In the genomic region with DNA sequence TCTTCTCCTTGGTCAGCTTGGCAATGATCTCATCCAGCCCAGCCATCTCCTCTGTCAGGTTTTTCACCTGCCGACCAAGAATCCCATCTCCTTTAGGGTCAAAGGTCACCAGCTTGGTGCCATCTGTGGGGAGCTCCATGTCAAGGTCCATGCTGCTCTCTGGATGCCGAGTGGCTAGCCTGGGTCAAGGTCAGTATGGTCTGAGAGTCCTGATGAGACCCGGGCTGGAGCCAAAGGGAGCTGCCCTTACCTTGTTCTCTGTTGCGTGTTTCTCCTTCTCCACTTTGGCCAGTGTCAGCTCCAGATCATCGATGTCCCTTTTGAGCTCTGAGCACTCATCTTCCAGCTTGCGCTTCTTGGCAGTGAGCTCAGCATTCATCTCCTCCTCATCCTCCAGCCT, we compare ENCODE assay signal across 35 cellular contexts. TPM values are rescaled to one million over a fixed set of nuclear protein-coding genes. Genes with fewer than 3 reads are reported as not detected.
"Had no signal": no experiment of that assay in that cellular context is flagged by ENCODE, and none has a peak within 500 bp of the region (broad histone marks: within the 10 kb centered on the region; RNA-seq: fewer than 3 reads in every experiment).

No MANE protein-coding gene starts in this region.

- H3K27ac Mint-ChIP-seq: dendritic cell treated with granulocyte-macrophage colony-stimulating factor and Interleukin-4, amounts not matched to agents 40 ng/mL and 50 ng/mL, for 4 days; stimulated activated naive B cell treated with anti-CD40 and anti-IgM and Interleukin-4, amounts not matched to agents 10 μg/mL and 1 μg/mL and 100 μg/mL, for 72 hours; stimulated activated naive CD8-positive, alpha-beta T cell treated with anti-CD3 and anti-CD28 coated beads, Interleukin-15, Interleukin-2, amounts not matched to agents 100 ng/mL and 50 ng/mL, for 24 hours had no signal

- H3K27ac ChIP-seq: colonic mucosa, esophagus muscularis mucosa, foreskin keratinocyte, hepatocyte, left lung, lower lobe of right lung, neutrophil, pancreas, sigmoid colon, skin epidermis, spleen, thoracic aorta, tibial nerve, upper lobe of left lung had no signal

- FAIRE-seq: endothelial cell of umbilical vein, pancreas, urothelium cell line had no signal

- H3K36me3 Mint-ChIP-seq: natural killer cell; stimulated activated naive B cell treated with anti-CD40 and anti-IgM and Interleukin-4, amounts not matched to agents 10 μg/mL and 1 μg/mL and 100 μg/mL, for 72 hours had no signal

- ATAC-seq: foreskin keratinocyte; left cardiac atrium; left lung; lower lobe of right lung; natural killer cell; pancreas; stimulated activated naive B cell treated with anti-CD40 and anti-IgM and Interleukin-4, amounts not matched to agents 10 μg/mL and 1 μg/mL and 100 μg/mL, for 72 hours had no signal

- H3K9me3 ChIP-seq: colonic mucosa, esophagus muscularis mucosa, left lung, lower lobe of right lung, neutrophil, pancreas, sigmoid colon, spleen, thoracic aorta, tibial nerve, upper lobe of left lung had no signal

- DNase-seq: colonic mucosa; effector memory CD4-positive, alpha-beta T cell; foreskin keratinocyte; left cardiac atrium; left lung; lower lobe of right lung; natural killer cell; pancreas; retina; sigmoid colon; spleen; stimulated activated CD4-positive, alpha-beta T cell treated with anti-CD3 and anti-CD28 coated beads, Interleukin-4, amount 100 ng/mL, for 4 hours; stimulated activated naive B cell treated with anti-CD40 and anti-IgM and Interleukin-4, amounts not matched to agents 10 μg/mL and 1 μg/mL and 100 μg/mL, for 72 hours; upper lobe of left lung had no signal

- H3K9me3 Mint-ChIP-seq: central memory CD8-positive, alpha-beta T cell; dendritic cell treated with granulocyte-macrophage colony-stimulating factor and Interleukin-4, amounts not matched to agents 40 ng/mL and 50 ng/mL, for 4 days; natural killer cell; stimulated activated naive B cell treated with anti-CD40 and anti-IgM and Interleukin-4, amounts not matched to agents 10 μg/mL and 1 μg/mL and 100 μg/mL, for 72 hours; stimulated activated naive CD8-positive, alpha-beta T cell treated with anti-CD3 and anti-CD28 coated beads, Interleukin-15, Interleukin-2, amounts not matched to agents 100 ng/mL and 50 ng/mL, for 24 hours had no signal

- H3K4me1 Mint-ChIP-seq: central memory CD8-positive, alpha-beta T cell; natural killer cell had no signal

- H3K27me3 ChIP-seq: colonic mucosa, esophagus muscularis mucosa, hepatocyte, pancreas, sigmoid colon, tibial nerve, upper lobe of left lung had no signal

- H2AFZ ChIP-seq: hepatocyte had no signal

- H3K4me3 ChIP-seq: colonic mucosa, esophagus muscularis mucosa, hepatocyte, left lung, lower lobe of right lung, pancreas, sigmoid colon, skin epidermis, spleen, thoracic aorta, tibial nerve, upper lobe of left lung had no signal

- H3K4me2 ChIP-seq: hepatocyte had no signal

- H3K36me3 ChIP-seq: colonic mucosa, left lung, lower lobe of right lung, neutrophil, pancreas, sigmoid colon, spleen, thoracic aorta, tibial nerve, upper lobe of left lung had no signal

- H3K4me1 ChIP-seq: colonic mucosa, esophagus muscularis mucosa, foreskin keratinocyte, left lung, lower lobe of right lung, pancreas, sigmoid colon, spleen, tibial nerve, upper lobe of left lung had no signal

- H3K4me3 Mint-ChIP-seq: central memory CD8-positive, alpha-beta T cell; dendritic cell treated with granulocyte-macrophage colony-stimulating factor and Interleukin-4, amounts not matched to agents 40 ng/mL and 50 ng/mL, for 4 days; natural killer cell; stimulated activated naive B cell treated with anti-CD40 and anti-IgM and Interleukin-4, amounts not matched to agents 10 μg/mL and 1 μg/mL and 100 μg/mL, for 72 hours; stimulated activated naive CD8-positive, alpha-beta T cell treated with anti-CD3 and anti-CD28 coated beads, Interleukin-15, Interleukin-2, amounts not matched to agents 100 ng/mL and 50 ng/mL, for 24 hours had no signal

- H3K79me2 ChIP-seq: hepatocyte had no signal

RNA-seq across cellular contexts. Expression of a gene that starts 11.8 kb away (rescaled TPM):
- total RNA-seq: chondrocyte, endothelial cell of umbilical vein, epithelial cell of proximal tubule, fibroblast of lung, foreskin keratinocyte, hepatocyte, kidney epithelial cell, mesenteric fat pad, mononuclear cell, natural killer cell, omental fat pad, posterior vena cava, pulmonary artery endothelial cell, upper lobe of left lung had no signal
- polyA plus RNA-seq: endothelial cell of umbilical vein, fibroblast of lung, foreskin keratinocyte, hepatocyte had no signal

RNA-seq across cellular contexts. Expression of a gene that starts 15.6 kb away (rescaled TPM):
- total RNA-seq: chondrocyte, endothelial cell of umbilical vein, epithelial cell of proximal tubule, fibroblast of lung, foreskin keratinocyte, hepatocyte, kidney epithelial cell, mesenteric fat pad, mononuclear cell, natural killer cell, omental fat pad, pulmonary artery endothelial cell, sigmoid colon, thoracic aorta, upper lobe of left lung had no signal
- polyA plus RNA-seq: endothelial cell of umbilical vein, fibroblast of lung, foreskin keratinocyte, neural cell had no signal

RNA-seq across cellular contexts. Expression of a gene that starts 46.8 kb away (rescaled TPM):
- total RNA-seq: chondrocyte, endothelial cell of umbilical vein, epithelial cell of proximal tubule, foreskin keratinocyte, hepatocyte, kidney epithelial cell, mesenteric fat pad, omental fat pad, pulmonary artery endothelial cell had no signal
- polyA plus RNA-seq: endothelial cell of umbilical vein, foreskin keratinocyte, neural cell had no signal

RNA-seq across cellular contexts. Expression of a gene that starts 51.0 kb away (rescaled TPM):
- total RNA-seq: chondrocyte, colonic mucosa, endothelial cell of umbilical vein, epithelial cell of proximal tubule, esophagus muscularis mucosa, fibroblast of lung, foreskin keratinocyte, hepatocyte, kidney epithelial cell, left cardiac atrium, left lung, lower lobe of right lung, mesenteric fat pad, mononuclear cell, natural killer cell, omental fat pad, pancreas, posterior vena cava, pulmonary artery endothelial cell, sigmoid colon, spleen, thoracic aorta, tibial nerve, upper lobe of left lung had no signal
- polyA plus RNA-seq: endothelial cell of umbilical vein, fibroblast of lung, foreskin keratinocyte, hepatocyte, neural cell, pancreas, sigmoid colon, spleen had no signal
